ENCODE assay signal across 29 cellular contexts in the genomic region with DNA sequence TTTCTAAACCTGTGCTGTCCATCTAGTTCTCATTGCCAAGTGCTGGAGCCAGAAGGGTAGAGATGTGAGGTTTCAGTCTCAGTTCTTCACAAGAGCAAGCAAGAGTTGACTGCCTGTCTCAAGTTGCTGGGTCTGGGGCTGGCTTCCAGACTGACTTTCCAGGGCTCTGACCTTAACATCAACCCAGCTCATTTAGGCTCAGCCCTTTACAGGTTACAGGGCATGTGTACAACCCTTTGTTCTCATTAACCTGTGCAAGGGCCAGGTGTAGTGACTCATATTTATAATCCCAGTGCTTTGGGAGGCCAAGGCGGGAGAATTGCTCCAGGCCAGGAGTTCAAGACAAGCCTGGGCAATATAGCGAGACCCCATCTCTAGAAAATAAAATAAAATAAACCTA. TPM values are rescaled to one million over a fixed set of nuclear protein-coding genes. Genes with fewer than 3 reads are reported as not detected.
"Had no signal": no experiment of that assay in that cellular context is flagged by ENCODE, and none has a peak within 500 bp of the region (broad histone marks: within the 10 kb centered on the region; RNA-seq: fewer than 3 reads in every experiment).

No MANE protein-coding gene starts in this region.

- H3K27ac ChIP-seq: adrenal gland, body of pancreas, PC-9, SK-N-MC had no signal

- H2AFZ ChIP-seq: PC-9 had no signal

- H3K27me3 ChIP-seq: adrenal gland, body of pancreas had no signal

- H3K4me1 ChIP-seq: adrenal gland, body of pancreas had no signal

- H3K4me3 Mint-ChIP-seq: activated CD4-positive, alpha-beta T cell treated with anti-CD3 and anti-CD28 coated beads, Interleukin-2, amount 10 ng/mL, durations not matched to agents 7 days and 5 days; activated CD8-positive, alpha-beta T cell treated with anti-CD3 and anti-CD28 coated beads, Interleukin-2, amount 10 ng/mL, durations not matched to agents 7 days and 5 days; activated naive CD4-positive, alpha-beta T cell treated with anti-CD3 and anti-CD28 coated beads for 36 hours; activated T-cell treated with anti-CD3 and anti-CD28 coated beads, Interleukin-2, amount 50 U/mL, for 24 hours; T-helper 1 cell treated with Interleukin-12 subunit alpha and Interleukin-12 subunit beta and Interleukin-4 antibody, amounts not matched to agents 30 μg/mL and 1 μg/mL, for 36 hours; T-helper 2 cell treated with Interferon-gamma antibody and Interleukin-4, amounts not matched to agents 5 μg/mL and 100 μg/mL, for 36 hours had no signal

- H3K4me3 ChIP-seq: adrenal gland, body of pancreas, PC-9, SK-N-MC had no signal

- H3K4me2 ChIP-seq: PC-9 had no signal

- H3K9me3 ChIP-seq: adrenal gland, body of pancreas had no signal

- H3K36me3 ChIP-seq: adrenal gland had no signal

- ATAC-seq: activated CD8-positive, alpha-beta T cell treated with anti-CD3 and anti-CD28 coated beads, Interleukin-2, amount 10 ng/mL, durations not matched to agents 7 days and 5 days; activated naive CD4-positive, alpha-beta T cell treated with anti-CD3 and anti-CD28 coated beads, Interleukin-2, amount 50 U/mL, for 72 hours; body of pancreas had no signal

- DNase-seq: activated CD4-positive, alpha-beta T cell treated with anti-CD3 and anti-CD28 coated beads, Interleukin-2, amount 10 ng/mL, durations not matched to agents 7 days and 5 days; activated CD4-positive, alpha-beta T cell treated with anti-CD3 and anti-CD28 coated beads, Interleukin-2, amount 50 U/mL, for 48 hours; activated CD8-positive, alpha-beta T cell treated with anti-CD3 and anti-CD28 coated beads, Interleukin-2, amount 10 ng/mL, durations not matched to agents 7 days and 5 days; activated gamma-delta T cell; activated naive CD4-positive, alpha-beta T cell treated with anti-CD3 and anti-CD28 coated beads for 36 hours; activated T-cell treated with anti-CD3 and anti-CD28 coated beads, Interleukin-2, amount 50 U/mL, for 24 hours; adrenal gland; body of pancreas; caudate nucleus; cerebellar nuclear complex; Karpas-422; MM.1S; MV-4-11; NCI-H1092; NCI-H1436 treated with DMSO at 0.1 percent for 48 hours; NCI-H1694 treated with DMSO at 0.1 percent for 48 hours; NCI-H2029; NCI-H345; NCI-H524 treated with DMSO at 0.1 percent for 48 hours; NK-92 treated with Interleukin-12 subunit alpha and Interleukin-12 subunit beta, amount 100 ng/mL, for 24 hours; PC-9; Right ventricle myocardium superior had no signal

- H3K27ac Mint-ChIP-seq: activated CD4-positive, alpha-beta T cell treated with anti-CD3 and anti-CD28 coated beads, Interleukin-2, amount 10 ng/mL, durations not matched to agents 7 days and 5 days; activated CD8-positive, alpha-beta T cell treated with anti-CD3 and anti-CD28 coated beads, Interleukin-2, amount 10 ng/mL, durations not matched to agents 7 days and 5 days; activated naive CD4-positive, alpha-beta T cell treated with anti-CD3 and anti-CD28 coated beads for 36 hours; activated T-cell treated with anti-CD3 and anti-CD28 coated beads, Interleukin-2, amount 50 U/mL, for 24 hours; activated T-helper 2 cell treated with anti-CD3 and anti-CD28 coated beads, Interferon-gamma antibody, Interleukin-2, Interleukin-4, amounts not matched to agents 10 μg/mL and 5 μg/mL and 100 μg/mL, durations not matched to agents 14 hours and 24 hours and 36 hours; T-helper 1 cell treated with Interleukin-12 subunit alpha and Interleukin-12 subunit beta and Interleukin-4 antibody, amounts not matched to agents 30 μg/mL and 1 μg/mL, for 36 hours; T-helper 2 cell treated with Interferon-gamma antibody and Interleukin-4, amounts not matched to agents 5 μg/mL and 100 μg/mL, for 36 hours had no signal

- H3K27me3 Mint-ChIP-seq: activated CD4-positive, alpha-beta T cell treated with anti-CD3 and anti-CD28 coated beads, Interleukin-2, amount 10 ng/mL, durations not matched to agents 7 days and 5 days; activated T-cell treated with anti-CD3 and anti-CD28 coated beads, Interleukin-2, amount 50 U/mL, for 24 hours had no signal

- H3K9me3 Mint-ChIP-seq: activated CD4-positive, alpha-beta T cell treated with anti-CD3 and anti-CD28 coated beads, Interleukin-2, amount 10 ng/mL, durations not matched to agents 7 days and 5 days; activated naive CD4-positive, alpha-beta T cell treated with anti-CD3 and anti-CD28 coated beads for 36 hours; activated naive CD4-positive, alpha-beta T cell treated with anti-CD3 and anti-CD28 coated beads, Interleukin-2, amount 50 U/mL, for 72 hours; activated T-cell treated with anti-CD3 and anti-CD28 coated beads, Interleukin-2, amount 50 U/mL, for 24 hours; activated T-helper 2 cell treated with anti-CD3 and anti-CD28 coated beads, Interferon-gamma antibody, Interleukin-2, Interleukin-4, amounts not matched to agents 10 μg/mL and 5 μg/mL and 100 μg/mL, durations not matched to agents 14 hours and 24 hours and 36 hours; T-helper 1 cell treated with Interleukin-12 subunit alpha and Interleukin-12 subunit beta and Interleukin-4 antibody, amounts not matched to agents 30 μg/mL and 1 μg/mL, for 36 hours; T-helper 2 cell treated with Interferon-gamma antibody and Interleukin-4, amounts not matched to agents 5 μg/mL and 100 μg/mL, for 36 hours had no signal

- H3K36me3 Mint-ChIP-seq: activated naive CD4-positive, alpha-beta T cell treated with anti-CD3 and anti-CD28 coated beads, Interleukin-2, amount 50 U/mL, for 72 hours had no signal

- H3K4me1 Mint-ChIP-seq: activated CD4-positive, alpha-beta T cell treated with anti-CD3 and anti-CD28 coated beads, Interleukin-2, amount 10 ng/mL, durations not matched to agents 7 days and 5 days had no signal

RNA-seq across cellular contexts. Expression of a gene that starts 33.3 kb away (rescaled TPM):
- total RNA-seq: activated CD4-positive, alpha-beta T cell treated with anti-CD3 and anti-CD28 coated beads, Interleukin-2, amount 10 ng/mL, durations not matched to agents 7 days and 5 days; activated CD8-positive, alpha-beta T cell treated with anti-CD3 and anti-CD28 coated beads, Interleukin-2, amount 10 ng/mL, durations not matched to agents 7 days and 5 days; activated naive CD4-positive, alpha-beta T cell treated with anti-CD3 and anti-CD28 coated beads, Interleukin-2, amount 50 U/mL, for 72 hours; activated T-helper 2 cell treated with anti-CD3 and anti-CD28 coated beads, Interferon-gamma antibody, Interleukin-2, Interleukin-4, amounts not matched to agents 10 μg/mL and 5 μg/mL and 100 μg/mL, durations not matched to agents 14 hours and 24 hours and 36 hours; body of pancreas; bronchial epithelial cell; NCI-H460; PC-9; Right ventricle myocardium superior had no signal

RNA-seq across cellular contexts. Expression of a gene that starts 56.5 kb away (rescaled TPM):
- total RNA-seq: activated CD4-positive, alpha-beta T cell treated with anti-CD3 and anti-CD28 coated beads, Interleukin-2, amount 10 ng/mL, durations not matched to agents 7 days and 5 days; activated CD8-positive, alpha-beta T cell treated with anti-CD3 and anti-CD28 coated beads, Interleukin-2, amount 10 ng/mL, durations not matched to agents 7 days and 5 days; activated naive CD4-positive, alpha-beta T cell treated with anti-CD3 and anti-CD28 coated beads for 36 hours; activated naive CD4-positive, alpha-beta T cell treated with anti-CD3 and anti-CD28 coated beads, Interleukin-2, amount 50 U/mL, for 72 hours; activated T-helper 2 cell treated with anti-CD3 and anti-CD28 coated beads, Interferon-gamma antibody, Interleukin-2, Interleukin-4, amounts not matched to agents 10 μg/mL and 5 μg/mL and 100 μg/mL, durations not matched to agents 14 hours and 24 hours and 36 hours; adrenal gland; body of pancreas; bronchial epithelial cell; NCI-H460; PC-9; Right ventricle myocardium superior had no signal
